8 cellular contexts compared by ENCODE assay signal in genomic region chr1:1308756-1309524, GRCh38. TPM values are rescaled to one million over a fixed set of nuclear protein-coding genes. Genes with fewer than 3 reads are reported as not detected.
DNase-seq lines count a peak whose midpoint lies in the region; ATAC-seq and FAIRE-seq lines count a peak whose summit lies in the region.

No MANE protein-coding gene starts in this region.

- no CpG with 5 or more reads among the region's 91 CpGs for WGBS in iPS DF 6.9 (ENCODE audit: insufficient coverage, insufficient read length)
- 0 to 4% (median 3%) methylated on average over 68 to 91 of the region's 91 CpGs for WGBS in small intestine, 3 donors

- peak overlapping the region; percentile 88 for H3K4me3 ChIP-seq in iPS DF 6.9 (ENCODE audit: low read length)
- peak overlapping the region; percentile 69 to 83 for H3K4me3 ChIP-seq in small intestine (ENCODE audit: low read depth in 1 of 2, low read length in 2 of 2)

- DNase-seq in NK-92 treated with Interleukin-12 subunit alpha and Interleukin-12 subunit beta, amount 100 ng/mL, for 24 hours (lab: John Stamatoyannopoulos, UW) = peak; percentile 62
- DNase-seq in NK-92 (lab: John Stamatoyannopoulos, UW; ENCODE audit: unreplicated experiment) (no peak), iPS DF 6.9 (ENCODE audit: low read depth, low spot score) (no peak), small intestine (peak; percentile 50), globus pallidus (ENCODE audit: low spot score) (no peak), GF-D8 (lab: John Stamatoyannopoulos, UW) (no peak)
- DNase-seq in activated naive CD4-positive, alpha-beta T cell treated with anti-CD3 and anti-CD28 coated beads, Interleukin-2, amount 50 U/mL, for 72 hours (ENCODE audit: low spot score in 2 of 2) = no peak

- H3K9me3 Mint-ChIP-seq in activated naive CD4-positive, alpha-beta T cell treated with anti-CD3 and anti-CD28 coated beads, Interleukin-2, amount 50 U/mL, for 72 hours = no peaks in the 10 kb centered on the region

- H3K27me3 ChIP-seq in iPS DF 6.9 (ENCODE audit: control insufficient read depth, insufficient read depth, low read length) = no peaks in the 10 kb centered on the region
- H3K27me3 ChIP-seq in small intestine (ENCODE audit: control insufficient read depth in 2 of 2, insufficient read depth in 2 of 2, low read length in 2 of 2) = no peaks in the 10 kb centered on the region

- H3K36me3 ChIP-seq in iPS DF 6.9 (ENCODE audit: control insufficient read depth, insufficient read depth, low read length) (peaks cover 29% of the 10 kb centered on the region), small intestine (ENCODE audit: control insufficient read depth in 2 of 2, insufficient read depth in 2 of 2, low read length in 2 of 2) (peaks cover 9 to 10% of the 10 kb centered on the region in 2 donors)

- H3K4me1 ChIP-seq in iPS DF 6.9 (ENCODE audit: control insufficient read depth, insufficient read depth, low read length) (peaks cover 18% of the 10 kb centered on the region), small intestine (ENCODE audit: control insufficient read depth in 2 of 2, insufficient read depth in 1 of 2, low read depth in 1 of 2, low read length in 1 of 2) (peaks cover 7 to 13% of the 10 kb centered on the region in 2 donors)

- ATAC-seq in HG03432 (IDR thresholded peaks at IDR 0.05; ENCODE audit: unreplicated experiment) = peak; percentile 4
- ATAC-seq in activated naive CD4-positive, alpha-beta T cell treated with anti-CD3 and anti-CD28 coated beads, Interleukin-2, amount 50 U/mL, for 72 hours = peak in 1 of 2 donors; percentile 1

- H3K27ac Mint-ChIP-seq in activated naive CD4-positive, alpha-beta T cell treated with anti-CD3 and anti-CD28 coated beads, Interleukin-2, amount 50 U/mL, for 72 hours = peak overlapping the region; percentile 63 to 87

- H3K27ac ChIP-seq in iPS DF 6.9 (ENCODE audit: low read length) (no peak overlapping the region), small intestine (ENCODE audit: low read depth in 1 of 2, low read length in 1 of 2) (peak overlapping the region; percentile 77 to 89)

- H3K9me3 ChIP-seq in iPS DF 6.9 (ENCODE audit: control insufficient read depth, insufficient read depth, low read length) (no peaks in the 10 kb centered on the region), small intestine (ENCODE audit: control insufficient read depth, low read depth) (no peaks in the 10 kb centered on the region)

- no peak for FAIRE-seq in small intestine (lab: Jason Lieb, UNC)

- H3K36me3 Mint-ChIP-seq in activated naive CD4-positive, alpha-beta T cell treated with anti-CD3 and anti-CD28 coated beads, Interleukin-2, amount 50 U/mL, for 72 hours = peaks cover 0 to 7% of the 10 kb centered on the region in 2 donors

RNA-seq across cellular contexts. Expression of gene PUSL1, which starts 0.5 kb away (rescaled TPM):
- 10 to 100 TPM; 15.1 to 39.5 TPM for total RNA-seq in activated naive CD4-positive, alpha-beta T cell treated with anti-CD3 and anti-CD28 coated beads, Interleukin-2, amount 50 U/mL, for 72 hours
- 10 to 100 TPM; 16.8 to 22.7 (median 20.0) TPM for polyA plus RNA-seq in small intestine

RNA-seq across cellular contexts. Expression of gene ACAP3, which starts 1.2 kb away (rescaled TPM):
- 10 to 100 TPM; 38.3 to 52.4 TPM for total RNA-seq in activated naive CD4-positive, alpha-beta T cell treated with anti-CD3 and anti-CD28 coated beads, Interleukin-2, amount 50 U/mL, for 72 hours
- 10 to 100 TPM; 28.6 to 71.1 (median 50.0) TPM for polyA plus RNA-seq in small intestine

RNA-seq across cellular contexts. Expression of gene INTS11, which starts 15.5 kb away (rescaled TPM):
- 100 to 1,000 TPM; 119 to 142 TPM for total RNA-seq in activated naive CD4-positive, alpha-beta T cell treated with anti-CD3 and anti-CD28 coated beads, Interleukin-2, amount 50 U/mL, for 72 hours
- polyA plus RNA-seq in small intestine = 100 to 1,000 TPM in 2 of 3 donors, 10 to 100 TPM in 1; 94.9 to 331 (median 245) TPM

RNA-seq across cellular contexts. Expression of gene CPTP, which starts 15.7 kb away (rescaled TPM):
- 10 to 100 TPM in 1 of 2 donors, 1 to 10 TPM in 1; 9.8 to 12.2 TPM for total RNA-seq in activated naive CD4-positive, alpha-beta T cell treated with anti-CD3 and anti-CD28 coated beads, Interleukin-2, amount 50 U/mL, for 72 hours
- 10 to 100 TPM; 26.1 to 71.3 (median 64.0) TPM for polyA plus RNA-seq in small intestine

RNA-seq across cellular contexts. Expression of gene TAS1R3, which starts 22.1 kb away (rescaled TPM):
- total RNA-seq in activated naive CD4-positive, alpha-beta T cell treated with anti-CD3 and anti-CD28 coated beads, Interleukin-2, amount 50 U/mL, for 72 hours = under 1 TPM; 0.32 to 0.43 TPM
- polyA plus RNA-seq in small intestine = under 1 TPM; 0.33 to 0.81 (median 0.45) TPM

Comparison
In these comparisons a context has a peak if more than half of its experiments do, and no peak if none do; other contexts are left out.
1. DNase-seq: peak in NK-92 treated with Interleukin-12 subunit alpha and Interleukin-12 subunit beta, amount 100 ng/mL, for 24 hours (single experiment) and small intestine (single experiment); none in NK-92 (single experiment), activated naive CD4-positive, alpha-beta T cell treated with anti-CD3 and anti-CD28 coated beads, Interleukin-2, amount 50 U/mL, for 72 hours (0 of 2), iPS DF 6.9 (single experiment), globus pallidus (single experiment) and GF-D8 (single experiment).